Comparison of ENCODE assay signal across 8 cellular contexts in genomic region chr20:36773123-36773547, GRCh38.
A peak's percentile ranks its signal among the peaks of the same experiment; 100 is the strongest.
DNase-seq lines count a peak whose midpoint lies in the region; ATAC-seq lines count a peak whose summit lies in the region.

No MANE protein-coding gene starts in this region.

- peaks cover 22% of the 10 kb centered on the region for H3K4me1 Mint-ChIP-seq in activated T-cell treated with anti-CD3 and anti-CD28 coated beads, Interleukin-2, amount 50 U/mL, for 24 hours (ENCODE audit: low read depth)
- peaks cover 13 to 18% of the 10 kb centered on the region in 2 donors for H3K4me1 Mint-ChIP-seq in effector memory CD8-positive, alpha-beta T cell (ENCODE audit: low read depth in 2 of 2)

- peak overlapping the region; percentile 91 for H3K9ac ChIP-seq in NT2/D1 (ENCODE audit: insufficient read length, low read depth)

- H3K27ac Mint-ChIP-seq in activated T-cell treated with anti-CD3 and anti-CD28 coated beads, Interleukin-2, amount 50 U/mL, for 24 hours: peak overlapping the region; percentile 99
- peak overlapping the region; percentile 87 to 99 for H3K27ac Mint-ChIP-seq in effector memory CD8-positive, alpha-beta T cell

- H3K9me3 ChIP-seq in NT2/D1 (ENCODE audit: insufficient read depth, low read length) (no peaks in the 10 kb centered on the region), neuron (ENCODE audit: low read length) (no peaks in the 10 kb centered on the region)

- peak overlapping the region; percentile 88 for H3K4me3 Mint-ChIP-seq in activated T-cell treated with anti-CD3 and anti-CD28 coated beads, Interleukin-2, amount 50 U/mL, for 24 hours
- peak overlapping the region; percentile 75 to 85 for H3K4me3 Mint-ChIP-seq in effector memory CD8-positive, alpha-beta T cell

- no peak for DNase-seq in activated T-cell treated with anti-CD3 and anti-CD28 coated beads, Interleukin-2, amount 50 U/mL, for 24 hours
- DNase-seq in activated T-cell treated with anti-CD3 and anti-CD28 coated beads, Interleukin-2, amount 50 U/mL, for 1 hour: no peak
- DNase-seq in NT2/D1 (ENCODE audit: low read depth, low spot score) (no peak), NCI-H1694 (lab: John Stamatoyannopoulos, UW) (no peak), DMS114 treated with DMSO at 0.1 percent for 48 hours (lab: John Stamatoyannopoulos, UW; ENCODE audit: unreplicated experiment) (no peak)
- no peak for DNase-seq in effector memory CD8-positive, alpha-beta T cell
- DNase-seq in stimulated activated CD4-positive, alpha-beta T cell treated with anti-CD3 and anti-CD28 coated beads, Interleukin-15, amount 100 ng/mL, for 24 hours: no peak

- no peak for ATAC-seq in effector memory CD8-positive, alpha-beta T cell (replicated peaks)

- H3K36me3 ChIP-seq in NT2/D1 (ENCODE audit: insufficient read depth, insufficient read length, low read length): peaks cover 17% of the 10 kb centered on the region
- H3K36me3 ChIP-seq in neuron (ENCODE audit: insufficient read depth, low read length): peaks cover 9% of the 10 kb centered on the region

- H3K27me3 ChIP-seq in NT2/D1 (ENCODE audit: insufficient read depth, insufficient read length) (no peaks in the 10 kb centered on the region), neuron (ENCODE audit: insufficient read depth, low read length) (no peaks in the 10 kb centered on the region)

- H3K4me3 ChIP-seq in NT2/D1 (ENCODE audit: insufficient read length, low read depth) (peak overlapping the region; percentile 88), neuron (ENCODE audit: low read length) (peak overlapping the region; percentile 59)

- peaks cover 3% of the 10 kb centered on the region for H3K4me1 ChIP-seq in NT2/D1 (ENCODE audit: insufficient read depth, insufficient read length)
- H3K4me1 ChIP-seq in neuron (ENCODE audit: insufficient read depth, low read length): peaks cover 5% of the 10 kb centered on the region

- H2AFZ ChIP-seq in neuron (ENCODE audit: low read depth, low read length): peak overlapping the region; percentile 75

- H3K36me3 Mint-ChIP-seq in activated T-cell treated with anti-CD3 and anti-CD28 coated beads, Interleukin-2, amount 50 U/mL, for 24 hours (ENCODE audit: low read depth): peaks cover 22% of the 10 kb centered on the region
- peaks cover 13% of the 10 kb centered on the region for H3K36me3 Mint-ChIP-seq in effector memory CD8-positive, alpha-beta T cell (ENCODE audit: insufficient read depth)

- no peaks in the 10 kb centered on the region for H3K27me3 Mint-ChIP-seq in activated T-cell treated with anti-CD3 and anti-CD28 coated beads, Interleukin-2, amount 50 U/mL, for 24 hours
- H3K27me3 Mint-ChIP-seq in effector memory CD8-positive, alpha-beta T cell: no peaks in the 10 kb centered on the region

- no peaks in the 10 kb centered on the region for H3K9me3 Mint-ChIP-seq in activated T-cell treated with anti-CD3 and anti-CD28 coated beads, Interleukin-2, amount 50 U/mL, for 24 hours
- H3K9me3 Mint-ChIP-seq in effector memory CD8-positive, alpha-beta T cell: no peaks in the 10 kb centered on the region
